In the genomic region with DNA sequence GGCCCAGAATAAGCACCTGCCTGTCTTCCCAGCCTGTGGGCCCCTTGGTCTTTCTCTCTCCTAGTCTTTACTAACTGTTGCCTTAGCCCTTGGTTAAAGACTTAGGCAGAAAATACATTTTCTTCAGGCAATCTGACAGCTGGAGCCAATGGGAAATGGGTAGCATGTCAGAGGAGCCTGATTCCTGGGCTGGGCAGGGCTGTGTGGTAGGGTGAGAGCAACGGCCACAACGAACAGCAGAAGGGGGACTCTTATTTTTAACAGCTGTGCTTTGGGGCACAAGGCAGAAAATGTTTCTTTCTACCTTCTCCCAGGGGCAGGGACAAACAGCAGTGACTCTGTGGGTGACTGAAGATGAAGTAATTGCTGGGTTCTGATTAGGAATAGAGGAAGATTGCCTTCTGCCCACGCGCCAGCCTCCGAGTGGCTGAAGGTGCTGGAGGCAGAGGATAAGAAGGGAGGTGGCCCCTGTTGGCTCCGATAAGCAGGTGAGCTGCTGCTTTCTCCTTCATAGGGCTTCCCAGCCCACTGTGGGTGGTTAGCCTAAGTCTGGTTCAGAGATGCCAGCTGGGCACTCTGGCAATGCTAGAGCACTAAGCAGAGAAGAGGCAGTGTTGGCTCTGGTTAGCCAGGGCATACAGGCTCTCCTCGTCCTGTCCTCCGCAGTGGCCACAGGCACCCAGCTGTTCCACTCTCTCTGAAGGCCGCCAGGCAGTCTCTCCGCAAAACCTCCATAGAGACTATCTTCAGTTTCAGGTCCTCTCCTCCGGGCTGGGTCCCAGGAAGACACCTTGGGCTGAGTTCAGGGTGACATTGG, we compare ENCODE assay signal across 9 cellular contexts. TPM values are rescaled to one million over a fixed set of nuclear protein-coding genes. Genes with fewer than 3 reads are reported as not detected.
A peak's percentile ranks its signal among the peaks of the same experiment; 100 is the strongest.
DNase-seq lines count a peak whose midpoint lies in the region; ATAC-seq and TF ChIP-seq lines count a peak whose summit lies in the region.
"Had no signal": no experiment of that assay in that cellular context is flagged by ENCODE, and none has a peak within 500 bp of the region (broad histone marks: within the 10 kb centered on the region; RNA-seq: fewer than 3 reads in every experiment).

No MANE protein-coding gene starts in this region.

- no peak overlapping the region for H2AFZ ChIP-seq in GM23248

- no peaks in the 10 kb centered on the region for H3K9me3 ChIP-seq in GM23248 (ENCODE audit: low read depth)

- H3K4me1 Mint-ChIP-seq in activated T-helper 17 cell treated with anti-CD3 and anti-CD28 coated beads, Interleukin-2, amount 50 U/mL, for 72 hours, result peaks cover 11% of the 10 kb centered on the region

- H3K27me3 Mint-ChIP-seq in activated T-helper 17 cell treated with anti-CD3 and anti-CD28 coated beads, Interleukin-2, amount 50 U/mL, for 72 hours, result peaks cover 34% of the 10 kb centered on the region

- DNase-seq in AG04449 (ENCODE audit: low read depth, low spot score), result no peak
- peak; percentile 60 for DNase-seq in GM23248
- peak; percentile 36 for DNase-seq in kidney tubule cell (ENCODE audit: low spot score)
- no peak for DNase-seq in ureter (ENCODE audit: low spot score)
- DNase-seq in amniotic stem cell (lab: John Stamatoyannopoulos, UW), result no peak
- DNase-seq in NCI-H526 (lab: John Stamatoyannopoulos, UW), result no peak

- no peaks in the 10 kb centered on the region; the same call in 1 of the 2 replicates for H3K79me2 ChIP-seq in GM23248 (ENCODE audit: insufficient read depth)

- peak overlapping the region; percentile 64 for H3K4me3 Mint-ChIP-seq in activated T-helper 17 cell treated with anti-CD3 and anti-CD28 coated beads, Interleukin-2, amount 50 U/mL, for 72 hours

- no peak overlapping the region for H3K27ac Mint-ChIP-seq in activated T-helper 17 cell treated with anti-CD3 and anti-CD28 coated beads, Interleukin-2, amount 50 U/mL, for 72 hours

- H3K36me3 ChIP-seq in GM23248 (ENCODE audit: low read depth), result no peaks in the 10 kb centered on the region

- peaks cover 26% of the 10 kb centered on the region for H3K4me1 ChIP-seq in GM23248 (ENCODE audit: insufficient read depth)

- H3K27me3 ChIP-seq in GM23248 (replicated peaks; ENCODE audit: insufficient read depth), result no peaks in the 10 kb centered on the region

- POLR2A ChIA-PET in AG04449 (lab: Yijun Ruan, JAX), result interaction anchor here (0.9 to 1.8 kb wide), 2 partner anchors 9 to 11 kb away, joined by 3 read pairs; no protein-coding TSS in a partner anchor

- CTCF ChIA-PET in AG04449 (lab: Yijun Ruan, JAX), result interaction anchor here (1.2 to 11.5 kb wide), 4 partner anchors 8 to 189 kb away, joined by 4 to 306 read pairs (median 100); a partner anchor contains a TSS

- H3K27ac ChIP-seq in GM23248, result no peak overlapping the region

- peak overlapping the region; percentile 98 for H3K4me2 ChIP-seq in GM23248 (ENCODE audit: unreplicated experiment)

- no peaks in the 10 kb centered on the region for H3K9me3 Mint-ChIP-seq in activated T-helper 17 cell treated with anti-CD3 and anti-CD28 coated beads, Interleukin-2, amount 50 U/mL, for 72 hours

- H3F3A ChIP-seq in GM23248 (ENCODE audit: insufficient read depth), result peaks cover 26% of the 10 kb centered on the region

- H4K20me1 ChIP-seq in GM23248 (ENCODE audit: insufficient read depth), result no peaks in the 10 kb centered on the region; the same call in 1 of the 2 replicates

- in situ Hi-C loops in GM23248 (cut with MboI), result no loop called here

- H3K36me3 Mint-ChIP-seq in activated T-helper 17 cell treated with anti-CD3 and anti-CD28 coated beads, Interleukin-2, amount 50 U/mL, for 72 hours (ENCODE audit: low read depth), result no peaks in the 10 kb centered on the region

- WGBS in GM23248 (ENCODE audit: low coverage in 1 of 2, low lambda C conversion rate in 2 of 2, missing lambda C conversion rate in 2 of 2), 2 experiments, result 25 to 28% methylated on average over 11 of the region's 11 CpGs

- H3K9ac ChIP-seq in GM23248, result peak overlapping the region; percentile 70

- ATAC-seq in activated T-helper 17 cell treated with anti-CD3 and anti-CD28 coated beads, Interleukin-2, amount 50 U/mL, for 72 hours (replicated peaks), result no peak
- no peak for ATAC-seq in GM19351 (IDR thresholded peaks at IDR 0.05; ENCODE audit: unreplicated experiment)

- peak overlapping the region; percentile 62 for H3K4me3 ChIP-seq in AG04449 (ENCODE audit: low read depth, low read length)
- peak overlapping the region; percentile 79 for H3K4me3 ChIP-seq in GM23248
- H3K4me3 ChIP-seq: lung had no signal

- no peak for TF ChIP-seq CTCF in AG04449 (IDR thresholded peaks at IDR 0.05; ENCODE audit: insufficient read depth, low read length, missing control alignments)

- H3K9me2 ChIP-seq in GM23248 (ENCODE audit: insufficient read depth), result no peaks in the 10 kb centered on the region

RNA-seq across cellular contexts. Expression of a gene that starts 1.5 kb away (rescaled TPM):
- 1.7 TPM in 1 of 2 replicates, not detected in the other for total RNA-seq in GM23248 (2014; rRNA removed; shearing (Covaris generic))
- 0.35 and 0.49 TPM in 2 replicates for polyA plus RNA-seq in GM23248 (2016; fragmentation: Nextera tagmentation; extraction: Ambion mirVana)
- total RNA-seq in activated T-helper 17 cell treated with anti-CD3 and anti-CD28 coated beads, Interleukin-2, amount 50 U/mL, for 72 hours, result 1 to 10 TPM in 1 of 2 donors, not detected in 1; 1.5 TPM
- 0.44 TPM for total RNA-seq in ureter

RNA-seq across cellular contexts. Expression of a gene that starts 9.4 kb away (rescaled TPM):
- 19.6 and 21.0 TPM in 2 replicates for total RNA-seq in GM23248 (2014; rRNA removed; shearing (Covaris generic))
- 16.2 and 16.4 TPM in 2 replicates for polyA plus RNA-seq in GM23248 (2016; fragmentation: Nextera tagmentation; extraction: Ambion mirVana)
- 10 to 100 TPM; 16.6 to 24.1 TPM for total RNA-seq in activated T-helper 17 cell treated with anti-CD3 and anti-CD28 coated beads, Interleukin-2, amount 50 U/mL, for 72 hours
- 10.0 TPM for total RNA-seq in ureter

RNA-seq across cellular contexts. Expression of a gene that starts 19.7 kb away (rescaled TPM):
- total RNA-seq in GM23248 (2014; rRNA removed; shearing (Covaris generic)), result 43.6 and 52.5 TPM in 2 replicates
- 35.8 and 36.7 TPM in 2 replicates for polyA plus RNA-seq in GM23248 (2016; fragmentation: Nextera tagmentation; extraction: Ambion mirVana)
- total RNA-seq in activated T-helper 17 cell treated with anti-CD3 and anti-CD28 coated beads, Interleukin-2, amount 50 U/mL, for 72 hours, result 10 to 100 TPM; 58.2 to 79.9 TPM
- total RNA-seq in ureter, result 91.9 TPM

RNA-seq across cellular contexts. Expression of a gene that starts 50.7 kb away (rescaled TPM):
- 98.0 and 147 TPM in 2 replicates for total RNA-seq in GM23248 (2014; rRNA removed; shearing (Covaris generic))
- polyA plus RNA-seq in GM23248 (2016; fragmentation: Nextera tagmentation; extraction: Ambion mirVana), result 319 and 327 TPM in 2 replicates
- total RNA-seq in activated T-helper 17 cell treated with anti-CD3 and anti-CD28 coated beads, Interleukin-2, amount 50 U/mL, for 72 hours, result not detected
- total RNA-seq in ureter, result 302 TPM

Comparison
In these comparisons a context has a peak if more than half of its experiments do, and no peak if none do; other contexts are left out.
1. DNase-seq: peak in GM23248 (single experiment) and kidney tubule cell (single experiment); none in AG04449 (single experiment), ureter (single experiment), amniotic stem cell (single experiment) and NCI-H526 (0 of 2).